In genomic region chr6:28683945-28684538, GRCh38 we compare ENCODE assay signal across 8 cellular contexts.
DNase-seq lines count a peak whose midpoint lies in the region; ATAC-seq and TF ChIP-seq lines count a peak whose summit lies in the region.

No MANE protein-coding gene starts in this region.

- peaks cover 0 to 1% (median 0%) of the 10 kb centered on the region in 7 donors for H3K9me3 Mint-ChIP-seq in CD14-positive monocyte

- in situ Hi-C loops in GM13977 (cut with MboI; ENCODE audit: low pct_unique_long_range_greater_than_20kb, low sequenced_read_pairs, unreplicated experiment) (loop anchor here (25.0 kb wide), 2 partner anchors 328 to 903 kb away; partner anchors contain the start of genes OR2H2 and ZNF311), astrocyte of the cerebellum (cut with HindIII; ENCODE audit: low sequenced_read_pairs) (no loop called here)

- H3K27me3 Mint-ChIP-seq in CD14-positive monocyte (ENCODE audit: low read depth in 3 of 3), result peaks cover 48 to 67% (median 57%) of the 10 kb centered on the region in 3 donors

- ATAC-seq in GM21717 (IDR thresholded peaks at IDR 0.05; ENCODE audit: unreplicated experiment), result no peak

- no peak overlapping the region for H3K4me3 ChIP-seq in astrocyte of the cerebellum (ENCODE audit: low read depth, low read length)

- no peaks in the 10 kb centered on the region for H3K36me3 Mint-ChIP-seq in CD14-positive monocyte

- intact Hi-C loops in CD14-positive monocyte (cut with micrococcal nuclease), result no loop called here

- DNase-seq in CD14-positive monocyte (ENCODE audit: low spot score), result no peak
- DNase-seq in GM13977 (ENCODE audit: low spot score), result no peak
- peak; percentile 51 for DNase-seq in NCI-H2227 treated with DMSO at 0.1 percent for 48 hours (lab: John Stamatoyannopoulos, UW)
- DNase-seq in astrocyte of the cerebellum (ENCODE audit: low read depth), result peak; percentile 15
- peak; percentile 69 for DNase-seq in left kidney (ENCODE audit: low read depth, low spot score)
- DNase-seq in activated gamma-delta T cell (lab: John Stamatoyannopoulos, UW), result no peak
- no peak for DNase-seq in activated CD4-positive, alpha-beta T cell treated with anti-CD3 and anti-CD28 coated beads, Interleukin-2, amount 50 U/mL, for 1 hour

- peaks cover 2% of the 10 kb centered on the region for H3K4me1 Mint-ChIP-seq in CD14-positive monocyte

- no peak overlapping the region for H3K4me3 Mint-ChIP-seq in CD14-positive monocyte

- no peak overlapping the region for H3K27ac Mint-ChIP-seq in CD14-positive monocyte

- TF ChIP-seq CTCF in CD14-positive monocyte (IDR thresholded peaks at IDR 0.05) (peak; percentile 60), GM13977 (IDR thresholded peaks at IDR 0.05; ENCODE audit: extremely low read depth, insufficient read depth, missing control alignments) (peak; percentile 68), astrocyte of the cerebellum (IDR thresholded peaks at IDR 0.05; ENCODE audit: low read depth, low read length, missing control alignments) (peak; percentile 48)

Comparison
In these comparisons a context has a peak if more than half of its experiments do, and no peak if none do; other contexts are left out.
1. DNase-seq: peak in NCI-H2227 treated with DMSO at 0.1 percent for 48 hours (single experiment), astrocyte of the cerebellum (single experiment) and left kidney (single experiment); none in CD14-positive monocyte (single experiment), GM13977 (single experiment), activated gamma-delta T cell (single experiment) and activated CD4-positive, alpha-beta T cell treated with anti-CD3 and anti-CD28 coated beads, Interleukin-2, amount 50 U/mL, for 1 hour (single experiment).
2. Peak in every context shown above with its lines, with median percentiles within 50 percentile points of each other: CTCF ChIP-seq.